Comparison of ENCODE assay signal across 8 cellular contexts in the genomic region with DNA sequence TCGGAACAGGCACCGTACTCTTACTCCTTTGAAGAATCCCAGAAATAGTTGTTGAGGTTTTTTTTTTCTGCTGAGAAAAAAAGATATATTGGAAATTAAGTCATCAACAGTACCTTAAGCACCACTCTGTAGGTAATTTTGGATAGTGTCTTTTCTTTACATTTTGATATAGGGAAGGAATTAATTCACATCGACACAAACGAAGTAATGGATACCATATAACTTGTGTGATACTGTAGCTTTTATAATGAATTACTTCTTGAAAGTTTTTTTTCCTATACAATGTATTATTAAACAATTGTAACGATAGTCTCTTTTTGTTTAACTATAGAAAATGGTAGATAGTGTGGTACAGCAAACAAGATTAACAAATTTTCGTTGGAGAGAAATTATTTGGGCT. TPM values are rescaled to one million over a fixed set of nuclear protein-coding genes. Genes with fewer than 3 reads are reported as not detected.
DNase-seq lines count a peak whose midpoint lies in the region; ATAC-seq and TF ChIP-seq lines count a peak whose summit lies in the region.

No MANE protein-coding gene starts in this region.

- in situ Hi-C loops in G401 (cut with HindIII; ENCODE audit: low sequenced_read_pairs): no loop called here

- H3K4me3 ChIP-seq in NT2/D1 (ENCODE audit: insufficient read length, low read depth) (peak overlapping the region; percentile 54), osteoblast (ENCODE audit: insufficient read depth, low read length) (peak overlapping the region; percentile 74)

- H3K4me1 ChIP-seq in NT2/D1 (ENCODE audit: insufficient read depth, insufficient read length): no peaks in the 10 kb centered on the region
- peaks cover 15% of the 10 kb centered on the region for H3K4me1 ChIP-seq in osteoblast (ENCODE audit: insufficient read depth, low read length)

- H3K27me3 Mint-ChIP-seq in CD14-positive monocyte (ENCODE audit: low read depth in 3 of 3): peaks cover 19 to 26% (median 25%) of the 10 kb centered on the region in 3 donors
- peaks cover 2% of the 10 kb centered on the region for H3K27me3 Mint-ChIP-seq in endothelial cell (ENCODE audit: unreplicated experiment)

- H3K9me3 Mint-ChIP-seq in CD14-positive monocyte (peaks cover 0 to 1% (median 0%) of the 10 kb centered on the region in 7 donors), endothelial cell (ENCODE audit: unreplicated experiment) (no peaks in the 10 kb centered on the region)

- H3K27ac ChIP-seq in osteoblast (ENCODE audit: low read depth, low read length): peak overlapping the region; percentile 76

- TF ChIP-seq CTCF in CD14-positive monocyte (IDR thresholded peaks at IDR 0.05): no peak
- TF ChIP-seq CTCF in endothelial cell (IDR thresholded peaks at IDR 0.05; ENCODE audit: unreplicated experiment): no peak
- TF ChIP-seq CTCF in osteoblast (IDR thresholded peaks at IDR 0.05; ENCODE audit: extremely low read depth, low read depth, low read length): no peak

- peak overlapping the region; percentile 85 for H3K4me2 ChIP-seq in osteoblast (ENCODE audit: insufficient read depth, low read length)

- intact Hi-C loops in CD14-positive monocyte (cut with micrococcal nuclease): no loop called here

- H3K36me3 Mint-ChIP-seq in CD14-positive monocyte (peaks cover 0 to 2% of the 10 kb centered on the region in 2 donors), endothelial cell (ENCODE audit: low read depth, unreplicated experiment) (no peaks in the 10 kb centered on the region)

- no peaks in the 10 kb centered on the region for H3K36me3 ChIP-seq in NT2/D1 (ENCODE audit: insufficient read depth, insufficient read length, low read length)
- H3K36me3 ChIP-seq in osteoblast (ENCODE audit: insufficient read depth, low read length): no peaks in the 10 kb centered on the region

- H3K4me3 Mint-ChIP-seq in CD14-positive monocyte (peak overlapping the region; percentile 88 to 93), endothelial cell (ENCODE audit: unreplicated experiment) (peak overlapping the region; percentile 85)

- peaks cover 35% of the 10 kb centered on the region for H3K4me1 Mint-ChIP-seq in CD14-positive monocyte
- H3K4me1 Mint-ChIP-seq in endothelial cell (ENCODE audit: unreplicated experiment): peaks cover 20% of the 10 kb centered on the region

- peaks cover 8% of the 10 kb centered on the region for H3K79me2 ChIP-seq in osteoblast (ENCODE audit: insufficient read depth, low read length)

- peak overlapping the region; percentile 82 for H3K9ac ChIP-seq in NT2/D1 (ENCODE audit: insufficient read length, low read depth)

- ATAC-seq in GM19328 (IDR thresholded peaks at IDR 0.05; ENCODE audit: unreplicated experiment): no peak

- no peaks in the 10 kb centered on the region for H3K9me3 ChIP-seq in NT2/D1 (ENCODE audit: insufficient read depth, low read length)
- H3K9me3 ChIP-seq in osteoblast (ENCODE audit: low read depth, low read length): no peaks in the 10 kb centered on the region

- DNase-seq in CD14-positive monocyte (ENCODE audit: low spot score) (no peak), NT2/D1 (ENCODE audit: low read depth, low spot score) (no peak), endothelial cell (ENCODE audit: low spot score) (no peak), osteoblast (ENCODE audit: insufficient read length, low spot score, missing footprints) (peak; percentile 82), G401 (ENCODE audit: low spot score) (no peak), NCI-H2196 treated with DMSO at 0.1 percent for 48 hours (lab: John Stamatoyannopoulos, UW; ENCODE audit: unreplicated experiment) (no peak), NCI-H1048 (lab: John Stamatoyannopoulos, UW) (no peak)

- H4K20me1 ChIP-seq in osteoblast (ENCODE audit: insufficient read depth, low read length): no peaks in the 10 kb centered on the region

- H3K27ac Mint-ChIP-seq in CD14-positive monocyte (no peak overlapping the region), endothelial cell (ENCODE audit: unreplicated experiment) (no peak overlapping the region)

- H3K27me3 ChIP-seq in NT2/D1 (ENCODE audit: insufficient read depth, insufficient read length) (peaks cover 5% of the 10 kb centered on the region), osteoblast (ENCODE audit: insufficient read depth, low read length) (no peaks in the 10 kb centered on the region)

- peak overlapping the region; percentile 83 for H2AFZ ChIP-seq in osteoblast (ENCODE audit: low read length)

RNA-seq across cellular contexts. Expression of gene IKZF2, which starts 1.5 kb away (rescaled TPM):
- polyA plus RNA-seq in CD14-positive monocyte: under 1 TPM; 0.10 to 0.12 TPM
- 4.0 TPM for total RNA-seq in endothelial cell (ENCODE audit: unreplicated experiment)
- 10.3 and 11.9 TPM in 2 replicates for total RNA-seq in osteoblast
- total RNA-seq in G401 (2014; rRNA removed; shearing (Covaris generic)): 0.80 TPM in 1 of 2 replicates, not detected in the other
